In the genomic region with DNA sequence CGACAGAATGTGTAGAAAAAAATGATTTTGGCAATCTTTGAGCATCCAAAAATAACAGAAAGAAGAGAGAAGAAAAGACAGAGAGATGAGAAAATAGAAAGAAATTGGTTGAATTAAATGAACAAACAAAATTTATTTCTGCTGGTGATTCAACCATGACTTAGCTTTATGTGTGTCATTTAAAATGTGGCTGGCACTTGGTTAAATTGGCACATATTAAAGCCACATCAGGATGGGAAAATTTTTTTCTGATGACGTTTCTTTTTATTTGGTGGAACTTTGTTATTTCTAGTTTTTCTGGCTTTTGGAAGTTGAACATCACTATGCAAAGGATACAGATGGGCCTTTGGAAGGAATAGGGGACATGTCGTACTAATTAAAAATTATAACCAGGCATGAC, we compare ENCODE assay signal across 1 cellular context.
TF ChIP-seq lines count a peak whose summit lies in the region.

No MANE protein-coding gene starts in this region.

TF ChIP-seq in IMR-90, 13 proteins besides CTCF, POLR2A, EP300 and RAD21 (continued from another document):
- peak; percentile 30 for TF ChIP-seq MAFK (IDR thresholded peaks at IDR 0.05; ENCODE audit: low read depth, low read length)
